22 cellular contexts compared by ENCODE assay signal in genomic region chr7:135434047-135434446, GRCh38.
DNase-seq lines count a peak whose midpoint lies in the region; ATAC-seq and TF ChIP-seq lines count a peak whose summit lies in the region.
"Had no signal": no experiment of that assay in that cellular context is flagged by ENCODE, and none has a peak within 500 bp of the region (broad histone marks: within the 10 kb centered on the region; RNA-seq: fewer than 3 reads in every experiment).

No MANE protein-coding gene starts in this region.

- H3K79me2 ChIP-seq in Loucy (ENCODE audit: insufficient read depth, low read length) (peaks cover 29% of the 10 kb centered on the region), neural progenitor cell (ENCODE audit: low read depth) (peaks cover 39% of the 10 kb centered on the region)

- H3K9me3 ChIP-seq in BLaER1 (peaks cover 9% of the 10 kb centered on the region), Loucy (ENCODE audit: insufficient read depth, low read depth, low read length) (no peaks in the 10 kb centered on the region), neural progenitor cell (ENCODE audit: low read depth) (no peaks in the 10 kb centered on the region)
- H3K9me3 ChIP-seq: SJSA1 had no signal

- ATAC-seq in HG02571 (IDR thresholded peaks at IDR 0.05; ENCODE audit: unreplicated experiment), result no peak
- ATAC-seq: Right ventricle myocardium inferior had no signal

- H3K4me2 ChIP-seq in BLaER1 (peak overlapping the region; percentile 43), Loucy (ENCODE audit: low read depth, low read length, poor library complexity, severe bottlenecking) (peak overlapping the region; percentile 38), neural progenitor cell (no peak overlapping the region)
- H3K4me2 ChIP-seq: KMS-11 had no signal

- H4K20me1 ChIP-seq in BLaER1 (peaks cover 52% of the 10 kb centered on the region), Loucy (ENCODE audit: insufficient read depth, low read length, poor library complexity, severe bottlenecking) (peaks cover 25% of the 10 kb centered on the region), neural progenitor cell (ENCODE audit: low read depth) (peaks cover 3% of the 10 kb centered on the region)

- no peaks in the 10 kb centered on the region for H3K27me3 ChIP-seq in BLaER1
- H3K27me3 ChIP-seq in Loucy (ENCODE audit: insufficient read depth, low read length, poor library complexity, severe bottlenecking), result no peaks in the 10 kb centered on the region
- H3K27me3 ChIP-seq in neural progenitor cell, result no peaks in the 10 kb centered on the region
- H3K27me3 ChIP-seq: SJSA1 had no signal

- H3K27me3 Mint-ChIP-seq in chondrocyte (ENCODE audit: low read depth) (no peaks in the 10 kb centered on the region), nephron progenitor cell (ENCODE audit: low read depth, poor library complexity) (peaks cover 2% of the 10 kb centered on the region), neural progenitor cell (ENCODE audit: insufficient read depth, low read depth) (no peaks in the 10 kb centered on the region), endothelial cell (ENCODE audit: unreplicated experiment) (no peaks in the 10 kb centered on the region)
- H3K27me3 Mint-ChIP-seq: CD4-positive, CD25-positive, alpha-beta regulatory T cell had no signal

- H3K27ac ChIP-seq in BLaER1 (no peak overlapping the region), neural progenitor cell (no peak overlapping the region)
- H3K27ac ChIP-seq: KMS-11, SJSA1 had no signal

- no peaks in the 10 kb centered on the region for H3K9me2 ChIP-seq in Loucy (replicated peaks; ENCODE audit: low read depth, low read length)

- H3K4me3 ChIP-seq in BLaER1 (no peak overlapping the region), Loucy (ENCODE audit: low read length, poor library complexity, severe bottlenecking) (no peak overlapping the region), neural progenitor cell (no peak overlapping the region)
- H3K4me3 ChIP-seq: SJSA1 had no signal

- H3K4me1 Mint-ChIP-seq in chondrocyte (ENCODE audit: low read depth), result peaks cover 11% of the 10 kb centered on the region
- peaks cover 10% of the 10 kb centered on the region for H3K4me1 Mint-ChIP-seq in nephron progenitor cell
- H3K4me1 Mint-ChIP-seq in neural progenitor cell, result no peaks in the 10 kb centered on the region
- H3K4me1 Mint-ChIP-seq in endothelial cell (ENCODE audit: unreplicated experiment), result peaks cover 4% of the 10 kb centered on the region

- TF ChIP-seq CTCF in Loucy (conservative IDR thresholded peaks at IDR 0.05; ENCODE audit: low read length) (no peak), chondrocyte (IDR thresholded peaks at IDR 0.05) (no peak), nephron progenitor cell (IDR thresholded peaks at IDR 0.05) (no peak), neural progenitor cell (IDR thresholded peaks at IDR 0.05) (no peak), endothelial cell (IDR thresholded peaks at IDR 0.05; ENCODE audit: unreplicated experiment) (no peak)

- H3K9me3 Mint-ChIP-seq in chondrocyte (ENCODE audit: low read depth) (peaks cover 11% of the 10 kb centered on the region), nephron progenitor cell (peaks cover 20% of the 10 kb centered on the region), neural progenitor cell (peaks cover 11% of the 10 kb centered on the region), endothelial cell (ENCODE audit: unreplicated experiment) (no peaks in the 10 kb centered on the region)

- H3K36me3 Mint-ChIP-seq in chondrocyte (ENCODE audit: low read depth) (peaks cover 11% of the 10 kb centered on the region), nephron progenitor cell (ENCODE audit: low read depth) (peaks cover 86% of the 10 kb centered on the region), neural progenitor cell (peaks cover 49% of the 10 kb centered on the region), endothelial cell (ENCODE audit: low read depth, unreplicated experiment) (peaks cover 26% of the 10 kb centered on the region)

- peak overlapping the region; percentile 52 for H3K27ac Mint-ChIP-seq in chondrocyte (ENCODE audit: unreplicated experiment)
- H3K27ac Mint-ChIP-seq in nephron progenitor cell, result peak overlapping the region; percentile 41
- H3K27ac Mint-ChIP-seq in neural progenitor cell, result no peak overlapping the region
- H3K27ac Mint-ChIP-seq in endothelial cell (ENCODE audit: unreplicated experiment), result no peak overlapping the region

- H3K9ac ChIP-seq in BLaER1, result no peak overlapping the region
- no peak overlapping the region for H3K9ac ChIP-seq in Loucy (ENCODE audit: low read depth, low read length, poor library complexity, severe bottlenecking)
- H3K9ac ChIP-seq in neural progenitor cell, result no peak overlapping the region
- H3K9ac ChIP-seq: KMS-11 had no signal

- no peak overlapping the region for H3K4me3 Mint-ChIP-seq in chondrocyte (ENCODE audit: unreplicated experiment)
- no peak overlapping the region for H3K4me3 Mint-ChIP-seq in nephron progenitor cell
- H3K4me3 Mint-ChIP-seq in neural progenitor cell, result no peak overlapping the region
- no peak overlapping the region for H3K4me3 Mint-ChIP-seq in endothelial cell (ENCODE audit: unreplicated experiment)
- H3K4me3 Mint-ChIP-seq: CD4-positive, CD25-positive, alpha-beta regulatory T cell had no signal

- H2AFZ ChIP-seq in Loucy (ENCODE audit: low read length) (no peak overlapping the region), neural progenitor cell (replicated peaks) (no peak overlapping the region)

- H3K4me1 ChIP-seq in BLaER1, result peaks cover 18% of the 10 kb centered on the region
- peaks cover 12% of the 10 kb centered on the region for H3K4me1 ChIP-seq in Loucy (ENCODE audit: insufficient read depth, low read length, poor library complexity, severe bottlenecking)
- H3K4me1 ChIP-seq in neural progenitor cell, result no peaks in the 10 kb centered on the region
- H3K4me1 ChIP-seq: SJSA1 had no signal

- DNase-seq in chondrocyte (ENCODE audit: low spot score) (no peak), nephron progenitor cell (no peak), neural progenitor cell (ENCODE audit: low spot score) (no peak), ureter (ENCODE audit: low spot score) (no peak), endothelial cell (ENCODE audit: low spot score) (no peak)
- DNase-seq: AML-193; CD4-positive, CD25-positive, alpha-beta regulatory T cell; COR-L47; DMS79; NCI-H1105 treated with DMSO at 0.1 percent for 48 hours; NCI-H1694; NCI-H2081; NCI-H2171; NCI-H345; NCI-H524; NCI-H82 had no signal

- H3F3A ChIP-seq in Loucy (ENCODE audit: low read depth) (no peaks in the 10 kb centered on the region), neural progenitor cell (ENCODE audit: low read depth) (no peaks in the 10 kb centered on the region)

- H3K36me3 ChIP-seq in BLaER1 (peaks cover 48% of the 10 kb centered on the region), Loucy (ENCODE audit: insufficient read depth, low read length) (peaks cover 48% of the 10 kb centered on the region), neural progenitor cell (peaks cover 23% of the 10 kb centered on the region)

Comparison
In these comparisons a context has a peak if more than half of its experiments do, and no peak if none do; other contexts are left out.
1. H3K27ac Mint-ChIP-seq: peak in chondrocyte (single experiment) and nephron progenitor cell (single experiment); none in neural progenitor cell (single experiment) and endothelial cell (single experiment).